In the genomic region with DNA sequence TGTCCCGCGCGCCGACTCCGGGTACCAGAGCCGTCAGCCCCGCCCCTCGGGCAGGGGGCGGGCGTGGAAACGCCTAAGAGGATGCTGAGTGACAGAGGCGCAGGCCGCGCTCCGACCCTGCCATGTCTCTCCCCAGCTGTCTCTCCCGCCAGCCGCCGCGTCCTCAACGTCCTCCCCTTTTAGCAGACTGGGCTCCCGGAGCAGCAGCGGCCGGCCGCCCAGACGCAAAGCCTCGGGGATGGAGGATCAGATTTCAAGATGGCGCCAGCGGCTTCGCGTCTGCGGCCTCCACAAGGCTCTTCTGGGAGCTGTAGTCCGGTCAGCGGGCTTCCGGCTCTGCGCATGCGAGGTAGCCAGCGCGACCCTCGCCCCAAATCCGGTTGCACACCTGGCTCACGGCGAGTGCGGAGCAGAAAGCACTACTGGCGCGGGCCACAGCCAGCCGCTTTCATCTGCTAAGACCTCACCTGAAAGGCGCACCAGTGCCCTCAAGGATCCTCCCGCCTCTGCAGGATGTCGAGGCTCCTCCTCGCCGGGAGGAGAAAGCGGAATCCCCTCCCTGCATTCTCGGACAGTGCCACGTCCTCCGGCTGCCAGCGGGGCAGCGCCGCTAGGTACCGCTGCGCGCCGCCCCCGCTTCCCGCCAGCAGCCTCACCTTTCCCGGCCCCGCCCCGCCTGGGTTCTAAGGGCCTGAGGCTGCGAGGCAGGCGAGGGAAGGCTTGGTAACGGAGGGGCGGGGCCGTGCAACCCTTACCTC, we compare ENCODE assay signal across 8 cellular contexts.
A peak's percentile ranks its signal among the peaks of the same experiment; 100 is the strongest.
DNase-seq lines count a peak whose midpoint lies in the region; ATAC-seq and TF ChIP-seq lines count a peak whose summit lies in the region.
"Not testable (repeated sequence)": the region's sequence is repeated elsewhere in the genome, so short reads cannot be mapped to it uniquely, and the experiment has no call there.

No MANE protein-coding gene starts in this region.

- POLR2A ChIA-PET in HEK293 (lab: Yijun Ruan, JAX) = not testable (repeated sequence)

- H3K9me3 ChIP-seq in HEK293 (ENCODE audit: control insufficient read depth, insufficient read depth, low read depth, low read length) = not testable (repeated sequence)

- H3K27me3 Mint-ChIP-seq in activated naive CD4-positive, alpha-beta T cell treated with anti-CD3 and anti-CD28 coated beads, Interleukin-2, amount 10 ng/mL, durations not matched to agents 7 days and 5 days; neural crest cell (ENCODE audit: low read depth): not testable (repeated sequence)

- TF ChIP-seq CTCF in HEK293 (tag by site-specific recombination; IDR thresholded peaks at IDR 0.05); LNCaP clone FGC (IDR thresholded peaks at IDR 0.05; ENCODE audit: control insufficient read depth, extremely low read depth, insufficient read depth); neural crest cell (conservative IDR thresholded peaks at IDR 0.05): not testable (repeated sequence)

- peak overlapping the region; percentile 75 for H3K27ac Mint-ChIP-seq in activated naive CD4-positive, alpha-beta T cell treated with anti-CD3 and anti-CD28 coated beads, Interleukin-2, amount 10 ng/mL, durations not matched to agents 7 days and 5 days
- H3K27ac Mint-ChIP-seq in neural crest cell (ENCODE audit: unreplicated experiment) = not testable (repeated sequence)

- peaks cover 13% of the 10 kb centered on the region for H3K4me1 Mint-ChIP-seq in activated naive CD4-positive, alpha-beta T cell treated with anti-CD3 and anti-CD28 coated beads, Interleukin-2, amount 10 ng/mL, durations not matched to agents 7 days and 5 days
- not testable (repeated sequence) for H3K4me1 Mint-ChIP-seq in neural crest cell

- not testable (repeated sequence) for H3K27ac ChIP-seq in HEK293 (ENCODE audit: extremely low read depth, low read depth, low read length)

- ATAC-seq in SK-N-SH treated with all-trans-retinoic acid at 6 μM for 48 hours = peak; percentile 89

- CTCF ChIA-PET in HEK293 (lab: Yijun Ruan, JAX); activated naive CD4-positive, alpha-beta T cell treated with anti-CD3 and anti-CD28 coated beads, Interleukin-2, amount 10 ng/mL, durations not matched to agents 7 days and 5 days (lab: Charles Lee): not testable (repeated sequence)

- H3K4me3 ChIP-seq in HEK293 (ENCODE audit: low read depth, low read length) (peak overlapping the region; percentile 57), LNCaP clone FGC (ENCODE audit: low read depth, low read length) (peak overlapping the region; percentile 40)

- H3K4me1 ChIP-seq in HEK293 (ENCODE audit: control insufficient read depth, insufficient read depth, low read length) = not testable (repeated sequence)

- H3K36me3 Mint-ChIP-seq in activated naive CD4-positive, alpha-beta T cell treated with anti-CD3 and anti-CD28 coated beads, Interleukin-2, amount 10 ng/mL, durations not matched to agents 7 days and 5 days; neural crest cell (ENCODE audit: low read depth): not testable (repeated sequence)

- peak; percentile 90 for DNase-seq in ELF-1 (ENCODE audit: low read depth, low spot score)
- DNase-seq in LNCaP clone FGC (ENCODE audit: low read depth) = peak; percentile 70
- peak; percentile 83 for DNase-seq in activated naive CD4-positive, alpha-beta T cell treated with anti-CD3 and anti-CD28 coated beads, Interleukin-2, amount 10 ng/mL, durations not matched to agents 7 days and 5 days
- DNase-seq in foreskin melanocyte = peak; percentile 57
- DNase-seq in neural crest cell (ENCODE audit: low read depth, low spot score) = peak; percentile 61
- peak; percentile 31 to 72 (median 41) for DNase-seq in stimulated activated naive CD4-positive, alpha-beta T cell (lab: John Stamatoyannopoulos, UW)

- H3K36me3 ChIP-seq in HEK293 (ENCODE audit: control insufficient read depth in 2 of 2, insufficient read depth in 1 of 2, low read length in 2 of 2) = not testable (repeated sequence)

- H3K9me3 Mint-ChIP-seq in activated naive CD4-positive, alpha-beta T cell treated with anti-CD3 and anti-CD28 coated beads, Interleukin-2, amount 10 ng/mL, durations not matched to agents 7 days and 5 days; neural crest cell: not testable (repeated sequence)

- peak overlapping the region; percentile 67 for H3K4me3 Mint-ChIP-seq in activated naive CD4-positive, alpha-beta T cell treated with anti-CD3 and anti-CD28 coated beads, Interleukin-2, amount 10 ng/mL, durations not matched to agents 7 days and 5 days
- H3K4me3 Mint-ChIP-seq in neural crest cell = not testable (repeated sequence)

TF ChIP-seq in HEK293, 187 proteins besides CTCF, POLR2A, EP300 and RAD21:
- TF ChIP-seq ZNF335 (tag by site-specific recombination; conservative IDR thresholded peaks at IDR 0.05) (peak; percentile 45; the same call in 1 of the 2 replicates), SP3 (tag by site-specific recombination; IDR thresholded peaks at IDR 0.05) (0 out of 2 replicates have a peak, but pooled peaks have one; percentile 23), SP2 (tag by site-specific recombination; IDR thresholded peaks at IDR 0.05) (peak; percentile 29; the same call in 1 of the 2 replicates)
- TF ChIP-seq, protein P1, sequence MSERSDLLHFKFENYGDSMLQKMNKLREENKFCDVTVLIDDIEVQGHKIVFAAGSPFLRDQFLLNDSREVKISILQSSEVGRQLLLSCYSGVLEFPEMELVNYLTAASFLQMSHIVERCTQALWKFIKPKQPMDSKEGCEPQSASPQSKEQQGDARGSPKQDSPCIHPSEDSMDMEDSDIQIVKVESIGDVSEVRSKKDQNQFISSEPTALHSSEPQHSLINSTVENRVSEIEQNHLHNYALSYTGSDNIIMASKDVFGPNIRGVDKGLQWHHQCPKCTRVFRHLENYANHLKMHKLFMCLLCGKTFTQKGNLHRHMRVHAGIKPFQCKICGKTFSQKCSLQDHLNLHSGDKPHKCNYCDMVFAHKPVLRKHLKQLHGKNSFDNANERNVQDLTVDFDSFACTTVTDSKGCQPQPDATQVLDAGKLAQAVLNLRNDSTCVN (tag by site-specific recombination; optimal IDR thresholded peaks at IDR 0.05) = peak; percentile 55

TF ChIP-seq in SK-N-SH treated with all-trans-retinoic acid at 6 μM for 48 hours, 23 proteins besides CTCF, POLR2A, EP300 and RAD21:
- peak; percentile 50; the same call in 1 of the 2 replicates for TF ChIP-seq ZNF70 (CRISPR knock-in tag; IDR thresholded peaks at IDR 0.05)
